Comparison of ENCODE assay signal across 8 cellular contexts in genomic region chr5:138339464-138339863, GRCh38. TPM values are rescaled to one million over a fixed set of nuclear protein-coding genes. Genes with fewer than 3 reads are reported as not detected.
DNase-seq lines count a peak whose midpoint lies in the region; ATAC-seq and TF ChIP-seq lines count a peak whose summit lies in the region.

No MANE protein-coding gene starts in this region.

- no TSS peak for BruUV-seq in mammary epithelial cell (replicated peaks; lab: Mats Ljungman, UMichigan)

- no peaks in the 10 kb centered on the region for H3K9me3 ChIP-seq in mammary epithelial cell (replicated peaks; ENCODE audit: insufficient read depth, low read length)
- no peaks in the 10 kb centered on the region for H3K9me3 ChIP-seq in muscle layer of colon (ENCODE audit: low read length)

- H3K27me3 ChIP-seq in mammary epithelial cell (ENCODE audit: insufficient read depth, low read length) (no peaks in the 10 kb centered on the region), muscle layer of colon (ENCODE audit: control insufficient read depth in 1 of 2, insufficient read depth in 2 of 2, low read length in 2 of 2) (no peaks in the 10 kb centered on the region)

- H3K4me3 ChIP-seq in AG10803 (ENCODE audit: low read length) (peak overlapping the region; percentile 95), mammary epithelial cell (replicated peaks in 1 of 3; ENCODE audit: insufficient read depth in 1 of 3, low read depth in 2 of 3, low read length in 3 of 3) (peak overlapping the region; percentile 62 to 84 (median 67)), muscle layer of colon (ENCODE audit: low read depth in 1 of 2, low read length in 2 of 2) (peak overlapping the region in 1 of 2 donors; percentile 89)

- H3K36me3 ChIP-seq in mammary epithelial cell (ENCODE audit: insufficient read depth, low read length) (peaks cover 2% of the 10 kb centered on the region), muscle layer of colon (ENCODE audit: insufficient read depth, low read length) (peaks cover 18% of the 10 kb centered on the region)

- H3K4me1 ChIP-seq in mammary epithelial cell (ENCODE audit: insufficient read depth, low read length) (peaks cover 4% of the 10 kb centered on the region), muscle layer of colon (ENCODE audit: insufficient read depth, low read length) (peaks cover 21% of the 10 kb centered on the region)

- CTCF ChIA-PET in mammary epithelial cell (lab: Charles Lee; ENCODE audit: low non-redundant PET), result no interaction called here

- peak overlapping the region; percentile 86 for H3K9ac ChIP-seq in mammary epithelial cell (ENCODE audit: insufficient read depth, low read length)
- H3K9ac ChIP-seq in muscle layer of colon (ENCODE audit: low read length), result peak overlapping the region; percentile 97

- DNase-seq in AG10803 (ENCODE audit: low read depth) (no peak), Kasumi-1 (lab: John Stamatoyannopoulos, UW) (peak; percentile 65 to 66), mammary epithelial cell (no peak), NCI-H526 treated with DMSO at 0.1 percent for 48 hours (lab: John Stamatoyannopoulos, UW) (no peak)

- no peak for ATAC-seq in HG03139 (IDR thresholded peaks at IDR 0.05; ENCODE audit: unreplicated experiment)
- no peak for ATAC-seq in HG02610 (IDR thresholded peaks at IDR 0.05; ENCODE audit: unreplicated experiment)
- no peak for ATAC-seq in HG03025 (IDR thresholded peaks at IDR 0.05; ENCODE audit: low FRiP score, unreplicated experiment)

- no peaks in the 10 kb centered on the region for H4K20me1 ChIP-seq in mammary epithelial cell (ENCODE audit: insufficient read depth, low read length)

- peaks cover 43% of the 10 kb centered on the region for H3K79me2 ChIP-seq in mammary epithelial cell (ENCODE audit: insufficient read depth, low read length)

- intact Hi-C loops in mammary epithelial cell (cut with micrococcal nuclease), result loop anchor here (5.0 kb wide), 1 partner anchor 117 kb away; no protein-coding TSS in a partner anchor

- 44% methylated on average over 2 of the region's 2 CpGs for WGBS in mammary epithelial cell (ENCODE audit: low coverage, missing lambda C conversion rate)

- peak overlapping the region; percentile 89 for H3K4me2 ChIP-seq in mammary epithelial cell (ENCODE audit: insufficient read depth, low read depth, low read length)

- no peak for TF ChIP-seq CTCF in AG10803 (conservative IDR thresholded peaks at IDR 0.05; ENCODE audit: low read length)
- TF ChIP-seq CTCF in mammary epithelial cell (conservative IDR thresholded peaks at IDR 0.05 in 1 of 2, IDR thresholded peaks at IDR 0.05 in 1 of 2; ENCODE audit: extremely low read depth in 1 of 2, insufficient read depth in 1 of 2, low read depth in 1 of 2, low read length in 2 of 2), result no peak

- H2AFZ ChIP-seq in mammary epithelial cell (ENCODE audit: low read depth, low read length), result peak overlapping the region; percentile 93

- in situ Hi-C loops in mammary epithelial cell (cut with MboI; ENCODE audit: low sequenced_read_pairs in 2 of 2), result no loop called here

- dilution Hi-C loops in mammary epithelial cell (cut with HindIII; ENCODE audit: low sequenced_read_pairs), result loop anchor here (5.0 kb wide), 1 partner anchor 98 kb away; the partner anchor contains the start of gene REEP2

- H3K27ac ChIP-seq in mammary epithelial cell (ENCODE audit: insufficient read depth, low read depth, low read length), result peak overlapping the region; percentile 25
- H3K27ac ChIP-seq in muscle layer of colon (ENCODE audit: low read depth, low read length), result peak overlapping the region; percentile 58

RNA-seq across cellular contexts. Expression of gene FAM53C, which starts 1.4 kb away (rescaled TPM):
- 10 to 100 TPM; 29.6 to 40.2 TPM for total RNA-seq in mammary epithelial cell
- polyA plus RNA-seq in mammary epithelial cell, result 22.4 TPM
- polyA minus RNA-seq in mammary epithelial cell, result 26.7 TPM

RNA-seq across cellular contexts. Expression of gene CDC25C, which starts 7.9 kb away (rescaled TPM):
- 1 to 10 TPM in 1 of 2 donors, under 1 TPM in 1; 0.67 to 5.8 TPM for total RNA-seq in mammary epithelial cell
- 7.6 TPM for polyA plus RNA-seq in mammary epithelial cell
- polyA minus RNA-seq in mammary epithelial cell, result 14.1 TPM

RNA-seq across cellular contexts. Expression of gene KDM3B, which starts 13.0 kb away (rescaled TPM):
- 10 to 100 TPM; 35.6 to 42.7 TPM for total RNA-seq in mammary epithelial cell
- polyA plus RNA-seq in mammary epithelial cell, result 18.6 TPM
- polyA minus RNA-seq in mammary epithelial cell, result 68.3 TPM

Comparison
In these comparisons a context has a peak if more than half of its experiments do, and no peak if none do; other contexts are left out.
1. DNase-seq: peak in Kasumi-1 (2 of 2); none in AG10803 (single experiment), mammary epithelial cell (single experiment) and NCI-H526 treated with DMSO at 0.1 percent for 48 hours (single experiment).